2 cellular contexts compared by ENCODE assay signal in the genomic region with DNA sequence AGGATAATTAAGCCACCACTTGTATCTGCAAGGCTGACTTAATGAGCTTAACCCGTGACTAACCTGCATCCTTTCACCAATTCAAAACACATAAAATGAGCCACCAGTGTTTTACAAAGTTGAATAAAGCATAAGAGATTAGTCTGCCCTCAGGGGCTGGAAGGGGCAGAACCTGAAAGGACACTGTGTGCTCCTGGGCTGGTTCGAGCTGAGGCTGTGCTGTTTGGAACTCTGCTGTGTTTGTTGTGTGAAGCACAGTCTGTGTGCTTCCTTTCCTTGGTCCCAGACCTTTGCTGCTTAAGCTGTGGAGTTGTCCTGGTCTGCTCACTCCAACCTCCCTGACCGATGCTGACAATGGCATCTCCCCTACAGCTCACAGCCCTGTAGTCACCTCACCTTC.
TF ChIP-seq lines count a peak whose summit lies in the region.

No MANE protein-coding gene starts in this region.

TF ChIP-seq in IMR-90, 13 proteins besides CTCF, POLR2A, EP300 and RAD21:
- TF ChIP-seq SMC3 (IDR thresholded peaks at IDR 0.05; ENCODE audit: low read depth, low read length) = no peak
- no peak for TF ChIP-seq USF2 (IDR thresholded peaks at IDR 0.05; ENCODE audit: low read depth, low read length)

TF ChIP-seq in H1, 55 proteins besides CTCF, POLR2A, EP300 and RAD21:
- TF ChIP-seq BACH1 (IDR thresholded peaks at IDR 0.05; ENCODE audit: low read length) = no peak
- TF ChIP-seq BRCA1 (IDR thresholded peaks at IDR 0.05; ENCODE audit: low read depth, low read length) = no peak
- TF ChIP-seq GTF2F1 (IDR thresholded peaks at IDR 0.05; ENCODE audit: borderline replicate concordance, low read depth, low read length) = no peak
- TF ChIP-seq TEAD4 (IDR thresholded peaks at IDR 0.05; ENCODE audit: low read depth, low read length) = no peak
- TF ChIP-seq POU5F1 (IDR thresholded peaks at IDR 0.05; ENCODE audit: low read depth, low read length) = no peak
- TF ChIP-seq TAF1 (IDR thresholded peaks at IDR 0.05; ENCODE audit: low read depth, low read length) = no peak
- TF ChIP-seq RBBP5 (IDR thresholded peaks at IDR 0.05; ENCODE audit: borderline replicate concordance, low read depth, low read length) = no peak
- no peak for TF ChIP-seq MAFK (IDR thresholded peaks at IDR 0.05; ENCODE audit: low read depth, low read length)
